ENCODE assay signal across 1 cellular context in the genomic region with DNA sequence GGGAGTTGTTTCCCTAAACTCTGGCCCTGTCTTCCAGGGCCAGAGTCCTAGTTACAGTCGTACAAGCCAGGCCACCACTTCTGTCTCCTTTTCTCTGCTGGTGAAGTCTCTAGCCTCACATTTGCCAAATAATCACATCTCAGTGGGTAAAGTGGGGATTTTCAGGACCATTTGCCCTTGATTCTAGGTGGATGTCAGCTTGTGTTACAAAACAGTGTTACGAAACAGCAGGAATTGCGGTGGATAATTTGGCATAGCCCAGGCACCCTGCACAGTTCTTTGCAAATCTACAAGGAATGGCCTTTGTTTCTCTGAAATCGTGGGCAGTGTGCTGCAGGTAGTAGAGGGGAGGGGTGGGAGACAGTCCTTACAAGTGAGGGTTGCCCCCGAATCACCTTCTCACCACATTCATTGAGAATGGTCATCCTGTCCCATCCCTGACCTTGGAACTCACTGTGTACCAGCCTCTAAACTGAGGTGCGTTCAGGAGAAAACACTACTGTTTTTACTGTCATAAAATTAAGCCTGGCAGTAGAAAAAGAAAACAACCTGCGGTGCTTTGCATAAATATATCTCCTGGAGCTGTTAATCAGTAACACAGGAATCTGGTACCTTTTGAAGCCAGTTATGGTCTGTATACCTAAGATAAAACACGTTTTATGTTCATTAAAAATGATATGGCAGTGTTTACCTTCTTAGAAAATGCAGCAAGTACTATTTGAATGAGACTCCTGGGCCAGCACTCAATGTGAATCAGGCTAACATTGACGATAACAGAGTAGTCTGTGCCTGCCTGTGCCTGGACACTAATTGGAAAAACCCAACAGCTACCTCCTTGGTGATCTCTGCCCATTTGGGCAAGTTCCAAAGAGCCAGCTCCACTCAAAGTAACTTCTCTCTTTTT.
TF ChIP-seq lines count a peak whose summit lies in the region.

No MANE protein-coding gene starts in this region.

TF ChIP-seq in HepG2, 621 proteins besides CTCF, POLR2A, EP300 and RAD21 (continued from another document):
- no peak for TF ChIP-seq ZNF101 (CRISPR knock-in tag; IDR thresholded peaks at IDR 0.05; ENCODE audit: borderline replicate concordance, low read depth)
